ENCODE assay signal across 8 cellular contexts in genomic region chr17:68514809-68515208, GRCh38. TPM values are rescaled to one million over a fixed set of nuclear protein-coding genes. Genes with fewer than 3 reads are reported as not detected.
DNase-seq lines count a peak whose midpoint lies in the region; ATAC-seq and TF ChIP-seq lines count a peak whose summit lies in the region.

No MANE protein-coding gene starts in this region.

- ATAC-seq in omental fat pad (ENCODE audit: low FRiP score) (peak; percentile 3), GM21447 (IDR thresholded peaks at IDR 0.05; ENCODE audit: unreplicated experiment) (no peak), HG03097 (IDR thresholded peaks at IDR 0.05; ENCODE audit: low FRiP score, unreplicated experiment) (no peak)

- no peak overlapping the region for H2AFZ ChIP-seq in OCI-LY1 (ENCODE audit: low read length)

- peak overlapping the region; percentile 29 to 100 (median 99) for H3K4me3 Mint-ChIP-seq in CD8-positive, alpha-beta memory T cell

- H3K4me1 ChIP-seq in CD8-positive, alpha-beta memory T cell (ENCODE audit: insufficient read depth, low read length), result peaks cover 30% of the 10 kb centered on the region
- H3K4me1 ChIP-seq in OCI-LY1 (ENCODE audit: insufficient read depth, low read length, severe bottlenecking), result peaks cover 35% of the 10 kb centered on the region

- no peak overlapping the region for H3K4me3 ChIP-seq in CD8-positive, alpha-beta memory T cell (ENCODE audit: low read length)
- H3K4me3 ChIP-seq in OCI-LY1 (ENCODE audit: low read depth, low read length, poor library complexity, severe bottlenecking) (peak overlapping the region; percentile 80), epithelial cell of esophagus (ENCODE audit: low read length) (peak overlapping the region; percentile 93)

- CTCF ChIA-PET in CD8-positive, alpha-beta memory T cell (lab: Charles Lee), result no interaction called here

- peak overlapping the region; percentile 83 for H3K9ac ChIP-seq in OCI-LY1 (ENCODE audit: low read length)

- H3K27ac ChIP-seq in CD8-positive, alpha-beta memory T cell (ENCODE audit: low read depth, low read length), result no peak overlapping the region
- H3K27ac ChIP-seq in OCI-LY1 (ENCODE audit: low read depth, low read length, poor library complexity, severe bottlenecking), result no peak overlapping the region

- POLR2A ChIA-PET in CD8-positive, alpha-beta memory T cell (lab: Charles Lee), result no interaction called here

- no peaks in the 10 kb centered on the region for H3K9me2 ChIP-seq in OCI-LY1 (ENCODE audit: low read depth, low read length)

- H3K9me3 Mint-ChIP-seq in CD8-positive, alpha-beta memory T cell, result no peaks in the 10 kb centered on the region

- no peaks in the 10 kb centered on the region for H3K9me3 ChIP-seq in CD8-positive, alpha-beta memory T cell (ENCODE audit: low read length)
- no peaks in the 10 kb centered on the region for H3K9me3 ChIP-seq in OCI-LY1 (ENCODE audit: low read length)

- peaks cover 9% of the 10 kb centered on the region for H3K36me3 ChIP-seq in CD8-positive, alpha-beta memory T cell (ENCODE audit: insufficient read depth, low read length)
- peaks cover 59% of the 10 kb centered on the region for H3K36me3 ChIP-seq in OCI-LY1 (ENCODE audit: insufficient read depth, low read length)

- H3F3A ChIP-seq in OCI-LY1 (ENCODE audit: insufficient read depth, low read length), result no peaks in the 10 kb centered on the region

- no peaks in the 10 kb centered on the region for H3K27me3 Mint-ChIP-seq in CD8-positive, alpha-beta memory T cell

- H3K27ac Mint-ChIP-seq in CD8-positive, alpha-beta memory T cell, result peak overlapping the region in 7 of 8 donors; percentile 29 to 100 (median 100)

- no peaks in the 10 kb centered on the region for H3K27me3 ChIP-seq in CD8-positive, alpha-beta memory T cell (ENCODE audit: insufficient read depth, low read length, poor library complexity, severe bottlenecking)
- H3K27me3 ChIP-seq in OCI-LY1 (ENCODE audit: insufficient read depth, low read length), result no peaks in the 10 kb centered on the region

- TF ChIP-seq CTCF in OCI-LY1 (IDR thresholded peaks at IDR 0.05; ENCODE audit: low read length) (no peak), epithelial cell of esophagus (IDR thresholded peaks at IDR 0.05; ENCODE audit: insufficient read depth, low read depth, low read length, missing control alignments) (no peak), omental fat pad (IDR thresholded peaks at IDR 0.05) (no peak)

- no peak for DNase-seq in CD8-positive, alpha-beta memory T cell
- DNase-seq in epithelial cell of esophagus (ENCODE audit: low read depth) (peak; percentile 64), omental fat pad (ENCODE audit: low spot score) (no peak), islet precursor cell (no peak), NCI-H774 (lab: John Stamatoyannopoulos, UW) (no peak)

- H3K4me2 ChIP-seq in OCI-LY1 (ENCODE audit: low read length), result peak overlapping the region; percentile 85

- peaks cover 56 to 74% (median 67%) of the 10 kb centered on the region in 3 donors for H3K4me1 Mint-ChIP-seq in CD8-positive, alpha-beta memory T cell

- H3K79me2 ChIP-seq in OCI-LY1 (ENCODE audit: insufficient read depth, low read length), result peaks cover 47% of the 10 kb centered on the region

- no peaks in the 10 kb centered on the region for H4K20me1 ChIP-seq in OCI-LY1 (ENCODE audit: insufficient read depth, low read length)

- peaks cover 6 to 66% (median 18%) of the 10 kb centered on the region in 3 donors for H3K36me3 Mint-ChIP-seq in CD8-positive, alpha-beta memory T cell

RNA-seq across cellular contexts. Expression of gene PRKAR1A, which starts 2.6 kb away (rescaled TPM):
- 100 to 1,000 TPM; 197 to 203 TPM for total RNA-seq in CD8-positive, alpha-beta memory T cell
- polyA plus RNA-seq in CD8-positive, alpha-beta memory T cell, result 191 TPM
- total RNA-seq in omental fat pad, result 100 to 1,000 TPM; 352 to 561 (median 476) TPM

RNA-seq across cellular contexts. Expression of gene WIPI1, which starts 57.5 kb away (rescaled TPM):
- 10 to 100 TPM in 1 of 2 experiments, 1 to 10 TPM in 1; 9.8 to 10.3 TPM for total RNA-seq in CD8-positive, alpha-beta memory T cell
- polyA plus RNA-seq in CD8-positive, alpha-beta memory T cell, result 8.2 TPM
- 100 to 1,000 TPM in 1 of 4 donors, 10 to 100 TPM in 3; 50.1 to 101 (median 60.2) TPM for total RNA-seq in omental fat pad

Comparison
In these comparisons a context has a peak if more than half of its experiments do, and no peak if none do; other contexts are left out.
1. RNA of gene WIPI1, which starts 57.5 kb away (total RNA-seq): 50.1 to 101 TPM in omental fat pad; 9.8 to 10.3 TPM in CD8-positive, alpha-beta memory T cell; every median in the first group is over 4 times any median in the second.